In genomic region chr5:137014731-137015130, GRCh38 we compare ENCODE assay signal across 31 cellular contexts.
DNase-seq lines count a peak whose midpoint lies in the region; FAIRE-seq and TF ChIP-seq lines count a peak whose summit lies in the region.
"Had no signal": no experiment of that assay in that cellular context is flagged by ENCODE, and none has a peak within 500 bp of the region (broad histone marks: within the 10 kb centered on the region; RNA-seq: fewer than 3 reads in every experiment).

No MANE protein-coding gene starts in this region.

- H3K4me3 Mint-ChIP-seq in astrocyte (ENCODE audit: unreplicated experiment) (no peak overlapping the region), CD14-positive monocyte (no peak overlapping the region), Caco-2 (ENCODE audit: unreplicated experiment) (no peak overlapping the region)
- H3K4me3 Mint-ChIP-seq: B cell; CD4-positive, alpha-beta memory T cell; CD4-positive, alpha-beta T cell; CD4-positive, CD25-positive, alpha-beta regulatory T cell; CD8-positive, alpha-beta memory T cell; CD8-positive, alpha-beta T cell had no signal

- H3K4me2 ChIP-seq in astrocyte (ENCODE audit: low read length) = no peak overlapping the region
- H3K4me2 ChIP-seq: A549; BLaER1; BLaER1 treated with 17β-estradiol and CSF1 and Interleukin-3, amounts not matched to agents 10 nM and 100 nM had no signal

- peak; percentile 36 for DNase-seq in astrocyte (ENCODE audit: low read depth)
- DNase-seq in astrocyte of the cerebellum (ENCODE audit: low read depth) = peak; percentile 52
- DNase-seq in CD14-positive monocyte (ENCODE audit: low spot score) = no peak
- no peak for DNase-seq in Caco-2
- DNase-seq: 8988T; ACHN; AML-193; BE2C; C1 segment of cervical spinal cord; Calu3; CD4-positive, alpha-beta memory T cell; CD4-positive, alpha-beta T cell; CD4-positive, CD25-positive, alpha-beta regulatory T cell; CD8-positive, alpha-beta memory T cell; CD8-positive, alpha-beta T cell; COR-L47; DMS 273 treated with DMSO at 0.1 percent for 48 hours; DMS153; DMS53; DMS79; DMS79 treated with DMSO at 0.1 percent for 48 hours; DND-41; EL had no signal

- H2AFZ ChIP-seq in astrocyte (ENCODE audit: low read depth, low read length) = no peak overlapping the region

- H3K27ac Mint-ChIP-seq in astrocyte (ENCODE audit: unreplicated experiment) (no peak overlapping the region), CD14-positive monocyte (no peak overlapping the region), Caco-2 (ENCODE audit: unreplicated experiment) (no peak overlapping the region)
- H3K27ac Mint-ChIP-seq: B cell; CD4-positive, alpha-beta memory T cell; CD4-positive, alpha-beta T cell; CD4-positive, CD25-positive, alpha-beta regulatory T cell; CD8-positive, alpha-beta memory T cell; CD8-positive, alpha-beta T cell had no signal

- H3K27me3 Mint-ChIP-seq in astrocyte (ENCODE audit: low read depth, unreplicated experiment) (peaks cover 2% of the 10 kb centered on the region), CD14-positive monocyte (ENCODE audit: low read depth in 3 of 3) (peaks cover 0 to 3% (median 0%) of the 10 kb centered on the region in 3 donors), Caco-2 (ENCODE audit: insufficient read depth, unreplicated experiment) (peaks cover 13% of the 10 kb centered on the region)
- H3K27me3 Mint-ChIP-seq: B cell; CD4-positive, alpha-beta memory T cell; CD4-positive, alpha-beta T cell; CD4-positive, CD25-positive, alpha-beta regulatory T cell; CD8-positive, alpha-beta memory T cell had no signal

- H3K27me3 ChIP-seq in astrocyte (ENCODE audit: insufficient read depth, low read length) = no peaks in the 10 kb centered on the region
- H3K27me3 ChIP-seq in Caco-2 (replicated peaks; ENCODE audit: control insufficient read depth, insufficient read depth, low read length) = no peaks in the 10 kb centered on the region
- H3K27me3 ChIP-seq: BE2C; BLaER1; BLaER1 treated with 17β-estradiol and CSF1 and Interleukin-3, amounts not matched to agents 10 nM and 100 nM had no signal

- H3K4me3 ChIP-seq in astrocyte (ENCODE audit: insufficient read depth, low read depth, low read length) = no peak overlapping the region
- no peak overlapping the region for H3K4me3 ChIP-seq in astrocyte of the cerebellum (ENCODE audit: low read depth, low read length)
- no peak overlapping the region for H3K4me3 ChIP-seq in Caco-2 (ENCODE audit: low read depth, low read length)
- H3K4me3 ChIP-seq: A549; BLaER1; BLaER1 treated with 17β-estradiol and CSF1 and Interleukin-3, amounts not matched to agents 10 nM and 100 nM had no signal

- no peaks in the 10 kb centered on the region for H3K79me2 ChIP-seq in astrocyte (ENCODE audit: insufficient read depth, low read length)

- TF ChIP-seq CTCF in astrocyte (IDR thresholded peaks at IDR 0.05; ENCODE audit: insufficient read depth, low read depth, low read length) (no peak), astrocyte of the cerebellum (IDR thresholded peaks at IDR 0.05; ENCODE audit: low read depth, low read length, missing control alignments) (no peak), CD14-positive monocyte (IDR thresholded peaks at IDR 0.05) (no peak), Caco-2 (IDR thresholded peaks at IDR 0.05; ENCODE audit: insufficient read depth in 1 of 2, low read depth in 1 of 2, low read length in 1 of 2, severe bottlenecking in 1 of 2, unreplicated experiment in 1 of 2) (no peak)

- CTCF ChIA-PET in Caco-2 (lab: Charles Lee) = no interaction called here

- BruUV-seq in Caco-2 (replicated peaks; lab: Mats Ljungman, UMichigan) = no TSS peak

- in situ Hi-C loops in astrocyte of the cerebellum (cut with HindIII; ENCODE audit: low sequenced_read_pairs) = no loop called here

- H3K36me3 ChIP-seq in astrocyte (ENCODE audit: insufficient read depth, low read length) (no peaks in the 10 kb centered on the region), Caco-2 (ENCODE audit: control insufficient read depth, insufficient read depth, low read length) (no peaks in the 10 kb centered on the region)
- H3K36me3 ChIP-seq: BE2C; BLaER1; BLaER1 treated with 17β-estradiol and CSF1 and Interleukin-3, amounts not matched to agents 10 nM and 100 nM had no signal

- no peak overlapping the region for H3K27ac ChIP-seq in astrocyte (ENCODE audit: low read depth, low read length)
- H3K27ac ChIP-seq: 22Rv1; A549; BLaER1; BLaER1 treated with 17β-estradiol and CSF1 and Interleukin-3, amounts not matched to agents 10 nM and 100 nM; C4-2B had no signal

- no peaks in the 10 kb centered on the region for H3K4me1 Mint-ChIP-seq in astrocyte (ENCODE audit: low read depth, unreplicated experiment)
- no peaks in the 10 kb centered on the region for H3K4me1 Mint-ChIP-seq in CD14-positive monocyte
- H3K4me1 Mint-ChIP-seq in Caco-2 (ENCODE audit: low read depth, unreplicated experiment) = no peaks in the 10 kb centered on the region
- H3K4me1 Mint-ChIP-seq: B cell; CD4-positive, alpha-beta memory T cell; CD4-positive, CD25-positive, alpha-beta regulatory T cell; CD8-positive, alpha-beta memory T cell had no signal

- no peak for FAIRE-seq in astrocyte (lab: Jason Lieb, UNC)
- FAIRE-seq: A204.1, A549, D721Med had no signal

- intact Hi-C loops in CD14-positive monocyte (cut with micrococcal nuclease) (no loop called here), Caco-2 (cut with micrococcal nuclease; ENCODE audit: unreplicated experiment) (no loop called here)

- POLR2A ChIA-PET in Caco-2 (lab: Charles Lee) = no interaction called here

- no peaks in the 10 kb centered on the region for H3K4me1 ChIP-seq in astrocyte (ENCODE audit: insufficient read depth, low read length)
- H3K4me1 ChIP-seq in Caco-2 = no peaks in the 10 kb centered on the region
- H3K4me1 ChIP-seq: A549; BE2C; BLaER1; BLaER1 treated with 17β-estradiol and CSF1 and Interleukin-3, amounts not matched to agents 10 nM and 100 nM had no signal

- H3K9me3 ChIP-seq in astrocyte (ENCODE audit: insufficient read depth, low read depth, low read length) (no peaks in the 10 kb centered on the region), Caco-2 (no peaks in the 10 kb centered on the region)
- H3K9me3 ChIP-seq: A549; BE2C; BLaER1; BLaER1 treated with 17β-estradiol and CSF1 and Interleukin-3, amounts not matched to agents 10 nM and 100 nM had no signal

- peaks cover 6% of the 10 kb centered on the region for H4K20me1 ChIP-seq in astrocyte (ENCODE audit: insufficient read depth, low read length)
- H4K20me1 ChIP-seq: BLaER1; BLaER1 treated with 17β-estradiol and CSF1 and Interleukin-3, amounts not matched to agents 10 nM and 100 nM had no signal

- no peaks in the 10 kb centered on the region for H3K36me3 Mint-ChIP-seq in astrocyte (ENCODE audit: low read depth, unreplicated experiment)
- H3K36me3 Mint-ChIP-seq in CD14-positive monocyte = no peaks in the 10 kb centered on the region
- H3K36me3 Mint-ChIP-seq in Caco-2 (ENCODE audit: insufficient read depth, unreplicated experiment) = no peaks in the 10 kb centered on the region
- H3K36me3 Mint-ChIP-seq: CD4-positive, alpha-beta memory T cell; CD4-positive, CD25-positive, alpha-beta regulatory T cell; CD8-positive, alpha-beta memory T cell; CD8-positive, alpha-beta T cell had no signal

- no peak overlapping the region for H3K9ac ChIP-seq in astrocyte (ENCODE audit: low read length)
- H3K9ac ChIP-seq: BLaER1; BLaER1 treated with 17β-estradiol and CSF1 and Interleukin-3, amounts not matched to agents 10 nM and 100 nM had no signal

- H3K9me3 Mint-ChIP-seq in astrocyte (ENCODE audit: unreplicated experiment) (no peaks in the 10 kb centered on the region), CD14-positive monocyte (peaks cover 0 to 4% (median 0%) of the 10 kb centered on the region in 7 donors), Caco-2 (ENCODE audit: unreplicated experiment) (no peaks in the 10 kb centered on the region)
- H3K9me3 Mint-ChIP-seq: CD4-positive, alpha-beta T cell; CD4-positive, CD25-positive, alpha-beta regulatory T cell; CD8-positive, alpha-beta T cell had no signal

Comparison
In these comparisons a context has a peak if more than half of its experiments do, and no peak if none do; other contexts are left out.
1. DNase-seq: peak in astrocyte (single experiment) and astrocyte of the cerebellum (single experiment); none in CD14-positive monocyte (single experiment) and Caco-2 (0 of 2).